8 cellular contexts compared by ENCODE assay signal in genomic region chr20:3471397-3472021, GRCh38. TPM values are rescaled to one million over a fixed set of nuclear protein-coding genes. Genes with fewer than 3 reads are reported as not detected.
DNase-seq lines count a peak whose midpoint lies in the region; ATAC-seq, FAIRE-seq and TF ChIP-seq lines count a peak whose summit lies in the region.

No MANE protein-coding gene starts in this region.

- no peak for TF ChIP-seq CTCF in HFF-Myc (IDR thresholded peaks at IDR 0.05; ENCODE audit: low read depth, low read length, missing control alignments)
- TF ChIP-seq CTCF in activated CD8-positive, alpha-beta T cell treated with anti-CD3 and anti-CD28 coated beads for 36 hours (IDR thresholded peaks at IDR 0.05), result no peak

- H3K36me3 Mint-ChIP-seq in activated CD8-positive, alpha-beta T cell treated with anti-CD3 and anti-CD28 coated beads for 36 hours (ENCODE audit: low read depth), result peaks cover 2% of the 10 kb centered on the region

- H3K27ac ChIP-seq in iPS DF 6.9 (ENCODE audit: low read length), result no peak overlapping the region
- H3K27ac ChIP-seq in small intestine (ENCODE audit: low read depth in 1 of 2, low read length in 1 of 2), result peak overlapping the region; percentile 73 to 75

- H3K4me1 Mint-ChIP-seq in activated CD8-positive, alpha-beta T cell treated with anti-CD3 and anti-CD28 coated beads for 36 hours (ENCODE audit: low read depth), result peaks cover 30% of the 10 kb centered on the region

- peak overlapping the region; percentile 79 for H3K27ac Mint-ChIP-seq in activated CD8-positive, alpha-beta T cell treated with anti-CD3 and anti-CD28 coated beads for 36 hours

- H3K9me3 Mint-ChIP-seq in activated CD8-positive, alpha-beta T cell treated with anti-CD3 and anti-CD28 coated beads for 36 hours, result no peaks in the 10 kb centered on the region

- no peak for FAIRE-seq in small intestine (lab: Jason Lieb, UNC)

- DNase-seq in D341Med (ENCODE audit: low spot score), result peak; percentile 38
- DNase-seq in HFF-Myc (ENCODE audit: extremely low read depth, low read depth), result no peak
- DNase-seq in activated CD8-positive, alpha-beta T cell treated with anti-CD3 and anti-CD28 coated beads for 36 hours, result peak; percentile 14
- DNase-seq in iPS DF 6.9 (ENCODE audit: low read depth, low spot score), result no peak
- DNase-seq in small intestine, result no peak
- DNase-seq in medulla oblongata (ENCODE audit: extremely low spot score), result no peak

- H3K4me3 ChIP-seq in HFF-Myc (replicated peaks; ENCODE audit: low read depth, low read length) (peak overlapping the region; percentile 84), iPS DF 6.9 (ENCODE audit: low read length) (peak overlapping the region; percentile 72), small intestine (ENCODE audit: low read depth in 1 of 2, low read length in 2 of 2) (peak overlapping the region; percentile 90 to 98)

- H3K27me3 ChIP-seq in iPS DF 6.9 (ENCODE audit: control insufficient read depth, insufficient read depth, low read length) (peaks cover 4% of the 10 kb centered on the region; the same call in 1 of the 2 replicates), small intestine (ENCODE audit: control insufficient read depth in 2 of 2, insufficient read depth in 2 of 2, low read length in 2 of 2) (no peaks in the 10 kb centered on the region)

- CTCF ChIA-PET in activated CD8-positive, alpha-beta T cell treated with anti-CD3 and anti-CD28 coated beads for 36 hours (lab: Charles Lee), result no interaction called here

- no peaks in the 10 kb centered on the region for H3K4me1 ChIP-seq in iPS DF 6.9 (ENCODE audit: control insufficient read depth, insufficient read depth, low read length)
- peaks cover 2 to 17% of the 10 kb centered on the region in 2 donors for H3K4me1 ChIP-seq in small intestine (ENCODE audit: control insufficient read depth in 2 of 2, insufficient read depth in 1 of 2, low read depth in 1 of 2, low read length in 1 of 2)

- ATAC-seq in activated CD8-positive, alpha-beta T cell treated with anti-CD3 and anti-CD28 coated beads for 36 hours, result peak; percentile 6
- no peak for ATAC-seq in GM18870 (IDR thresholded peaks at IDR 0.05; ENCODE audit: unreplicated experiment)
- no peak for ATAC-seq in HG03432 (IDR thresholded peaks at IDR 0.05; ENCODE audit: unreplicated experiment)

- no peaks in the 10 kb centered on the region for H3K36me3 ChIP-seq in iPS DF 6.9 (ENCODE audit: control insufficient read depth, insufficient read depth, low read length)
- no peaks in the 10 kb centered on the region for H3K36me3 ChIP-seq in small intestine (ENCODE audit: control insufficient read depth in 2 of 2, insufficient read depth in 2 of 2, low read length in 2 of 2)

- no CpG with 5 or more reads among the region's 30 CpGs for WGBS in iPS DF 6.9 (ENCODE audit: insufficient coverage, insufficient read length)
- WGBS in small intestine, 3 donors, result 0 to 1% (median 1%) methylated on average over 30 of the region's 30 CpGs

- H3K4me3 Mint-ChIP-seq in activated CD8-positive, alpha-beta T cell treated with anti-CD3 and anti-CD28 coated beads for 36 hours, result peak overlapping the region; percentile 95

- no peaks in the 10 kb centered on the region for H3K27me3 Mint-ChIP-seq in activated CD8-positive, alpha-beta T cell treated with anti-CD3 and anti-CD28 coated beads for 36 hours

- intact Hi-C loops in activated CD8-positive, alpha-beta T cell treated with anti-CD3 and anti-CD28 coated beads for 36 hours (cut with micrococcal nuclease), result no loop called here

- POLR2A ChIA-PET in activated CD8-positive, alpha-beta T cell treated with anti-CD3 and anti-CD28 coated beads for 36 hours (lab: Charles Lee), result no interaction called here

- H3K9me3 ChIP-seq in iPS DF 6.9 (ENCODE audit: control insufficient read depth, insufficient read depth, low read length) (no peaks in the 10 kb centered on the region), small intestine (ENCODE audit: control insufficient read depth, low read depth) (no peaks in the 10 kb centered on the region)

RNA-seq across cellular contexts. Expression of gene ATRN, which starts 0.7 kb away (rescaled TPM):
- total RNA-seq in activated CD8-positive, alpha-beta T cell treated with anti-CD3 and anti-CD28 coated beads for 36 hours, result 1 to 10 TPM; 8.2 to 8.6 TPM
- polyA plus RNA-seq in small intestine, result 10 to 100 TPM; 11.4 to 24.8 (median 13.8) TPM

Comparison
In these comparisons a context has a peak if more than half of its experiments do, and no peak if none do; other contexts are left out.
1. DNase-seq: peak in D341Med (single experiment) and activated CD8-positive, alpha-beta T cell treated with anti-CD3 and anti-CD28 coated beads for 36 hours (single experiment); none in HFF-Myc (single experiment), iPS DF 6.9 (single experiment), small intestine (single experiment) and medulla oblongata (single experiment).
2. Peak in every context shown above with its lines, with median percentiles within 50 percentile points of each other: H3K4me3 ChIP-seq.